In the genomic region with DNA sequence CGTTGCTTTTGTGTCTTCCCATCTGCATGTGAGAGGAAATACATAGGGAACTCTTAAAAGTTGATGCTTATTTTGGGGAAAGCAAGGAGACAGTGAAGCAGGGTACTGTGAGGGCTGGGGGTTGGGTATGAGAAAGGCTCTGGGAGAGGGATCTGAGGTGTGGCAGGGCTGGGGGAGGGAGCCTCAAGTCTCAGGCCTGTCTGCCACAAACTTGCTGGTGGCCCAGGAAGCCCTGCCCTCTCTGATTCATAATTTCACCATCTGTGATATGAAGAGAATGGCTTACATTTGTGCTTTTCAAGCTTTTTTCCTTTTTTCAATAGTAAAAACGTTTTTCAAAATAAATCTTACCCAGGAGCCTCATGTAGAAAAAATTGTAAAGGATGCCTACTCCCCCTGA, we compare ENCODE assay signal across 16 cellular contexts.
DNase-seq lines count a peak whose midpoint lies in the region; ATAC-seq and TF ChIP-seq lines count a peak whose summit lies in the region.
"Had no signal": no experiment of that assay in that cellular context is flagged by ENCODE, and none has a peak within 500 bp of the region (broad histone marks: within the 10 kb centered on the region; RNA-seq: fewer than 3 reads in every experiment).

No MANE protein-coding gene starts in this region.

- DNase-seq in T-helper 1 cell (no peak), RWPE1 (ENCODE audit: low spot score) (peak; percentile 52), fibroblast of mammary gland (ENCODE audit: low read depth) (peak; percentile 30), globus pallidus (ENCODE audit: low spot score) (no peak), Peyer's patch (no peak)
- DNase-seq: 8988T; activated naive CD4-positive, alpha-beta T cell treated with anti-CD3 and anti-CD28 coated beads, Interleukin-2, amount 10 ng/mL, durations not matched to agents 7 days and 5 days; cerebellar nuclear complex; NCI-H1417 treated with DMSO at 0.1 percent for 48 hours; SIG-M5; spleen; substantia nigra had no signal

- H3K36me3 ChIP-seq in skeletal muscle satellite cell (ENCODE audit: insufficient read depth, low read length) (no peaks in the 10 kb centered on the region), Peyer's patch (no peaks in the 10 kb centered on the region)

- H3K4me1 ChIP-seq in skeletal muscle satellite cell (ENCODE audit: control insufficient read depth, insufficient read depth, low read length) (peaks cover 35% of the 10 kb centered on the region), Peyer's patch (no peaks in the 10 kb centered on the region)

- POLR2A ChIA-PET in RWPE1 (lab: Yijun Ruan, JAX; ENCODE audit: low non-redundant PET) = interaction anchor here (0.6 kb wide), 1 partner anchor 78 kb away, joined by 3 read pairs; no protein-coding TSS in a partner anchor

- H3K27me3 ChIP-seq in skeletal muscle satellite cell (ENCODE audit: control insufficient read depth, insufficient read depth, low read length) (no peaks in the 10 kb centered on the region), Peyer's patch (no peaks in the 10 kb centered on the region)
- H3K27me3 ChIP-seq: spleen had no signal

- peak overlapping the region; percentile 86 for H3K27ac ChIP-seq in RWPE1
- H3K27ac ChIP-seq in Peyer's patch = no peak overlapping the region
- H3K27ac ChIP-seq: spleen had no signal

- H3K9me3 ChIP-seq in skeletal muscle satellite cell (replicated peaks; ENCODE audit: low read length) = no peaks in the 10 kb centered on the region
- H3K9me3 ChIP-seq in Peyer's patch = no peaks in the 10 kb centered on the region
- H3K9me3 ChIP-seq: spleen had no signal

- no peak overlapping the region for H3K4me3 Mint-ChIP-seq in T-helper 1 cell treated with Interleukin-12 subunit alpha and Interleukin-12 subunit beta and Interleukin-4 antibody, amounts not matched to agents 30 μg/mL and 1 μg/mL, for 36 hours
- H3K4me3 Mint-ChIP-seq: activated naive CD4-positive, alpha-beta T cell treated with anti-CD3 and anti-CD28 coated beads, Interleukin-2, amount 10 ng/mL, durations not matched to agents 7 days and 5 days; memory B cell had no signal

- H3K9me3 Mint-ChIP-seq in T-helper 1 cell treated with Interleukin-12 subunit alpha and Interleukin-12 subunit beta and Interleukin-4 antibody, amounts not matched to agents 30 μg/mL and 1 μg/mL, for 36 hours = no peaks in the 10 kb centered on the region
- H3K9me3 Mint-ChIP-seq: activated naive CD4-positive, alpha-beta T cell treated with anti-CD3 and anti-CD28 coated beads, Interleukin-2, amount 10 ng/mL, durations not matched to agents 7 days and 5 days; memory B cell had no signal

- H3K27ac Mint-ChIP-seq in T-helper 1 cell treated with Interleukin-12 subunit alpha and Interleukin-12 subunit beta and Interleukin-4 antibody, amounts not matched to agents 30 μg/mL and 1 μg/mL, for 36 hours = peak overlapping the region; percentile 47
- H3K27ac Mint-ChIP-seq: activated naive CD4-positive, alpha-beta T cell treated with anti-CD3 and anti-CD28 coated beads, Interleukin-2, amount 10 ng/mL, durations not matched to agents 7 days and 5 days; memory B cell had no signal

- H3K4me2 ChIP-seq in skeletal muscle satellite cell (ENCODE audit: low read length) = peak overlapping the region; percentile 46

- CTCF ChIA-PET in RWPE1 (lab: Yijun Ruan, JAX) = interaction anchor here (0.6 to 0.7 kb wide), 2 partner anchors 86 to 555 kb away, joined by 3 to 4 read pairs; no protein-coding TSS in a partner anchor

- H3K9ac ChIP-seq in skeletal muscle satellite cell (ENCODE audit: low read depth, low read length) = peak overlapping the region; percentile 40

- no peak overlapping the region for H3K4me3 ChIP-seq in fibroblast of mammary gland (ENCODE audit: control insufficient read depth, low read depth, low read length)
- H3K4me3 ChIP-seq in skeletal muscle satellite cell (ENCODE audit: low read length) = peak overlapping the region; percentile 18
- no peak overlapping the region for H3K4me3 ChIP-seq in Peyer's patch
- H3K4me3 ChIP-seq: spleen had no signal

- peaks cover 36% of the 10 kb centered on the region for H3K4me1 Mint-ChIP-seq in T-helper 1 cell treated with Interleukin-12 subunit alpha and Interleukin-12 subunit beta and Interleukin-4 antibody, amounts not matched to agents 30 μg/mL and 1 μg/mL, for 36 hours (ENCODE audit: low read depth)

- ATAC-seq in GM21619 (IDR thresholded peaks at IDR 0.05; ENCODE audit: unreplicated experiment) = no peak

- H3K27me3 Mint-ChIP-seq in T-helper 1 cell treated with Interleukin-12 subunit alpha and Interleukin-12 subunit beta and Interleukin-4 antibody, amounts not matched to agents 30 μg/mL and 1 μg/mL, for 36 hours (ENCODE audit: low read depth) = no peaks in the 10 kb centered on the region
- H3K27me3 Mint-ChIP-seq: activated naive CD4-positive, alpha-beta T cell treated with anti-CD3 and anti-CD28 coated beads, Interleukin-2, amount 10 ng/mL, durations not matched to agents 7 days and 5 days; memory B cell had no signal

- H3K36me3 Mint-ChIP-seq in T-helper 1 cell treated with Interleukin-12 subunit alpha and Interleukin-12 subunit beta and Interleukin-4 antibody, amounts not matched to agents 30 μg/mL and 1 μg/mL, for 36 hours (ENCODE audit: low read depth) = peaks cover 7% of the 10 kb centered on the region
- H3K36me3 Mint-ChIP-seq: activated naive CD4-positive, alpha-beta T cell treated with anti-CD3 and anti-CD28 coated beads, Interleukin-2, amount 10 ng/mL, durations not matched to agents 7 days and 5 days had no signal

- no peak for TF ChIP-seq POLR2A in Peyer's patch (IDR thresholded peaks at IDR 0.05)

- TF ChIP-seq CTCF in RWPE1 (conservative IDR thresholded peaks at IDR 0.05; ENCODE audit: low read depth) = no peak
- no peak for TF ChIP-seq CTCF in fibroblast of mammary gland (conservative IDR thresholded peaks at IDR 0.05; ENCODE audit: control insufficient read depth, insufficient read depth, low read depth, low read length)
- no peak for TF ChIP-seq CTCF in Peyer's patch (IDR thresholded peaks at IDR 0.05)

Comparison
In these comparisons a context has a peak if more than half of its experiments do, and no peak if none do; other contexts are left out.
1. DNase-seq: peak in RWPE1 (single experiment) and fibroblast of mammary gland (single experiment); none in T-helper 1 cell (0 of 5), globus pallidus (single experiment) and Peyer's patch (0 of 3).